Comparison of ENCODE assay signal across 37 cellular contexts in genomic region chr10:17282311-17282710, GRCh38.
"Had no signal": no experiment of that assay in that cellular context is flagged by ENCODE, and none has a peak within 500 bp of the region (broad histone marks: within the 10 kb centered on the region; RNA-seq: fewer than 3 reads in every experiment).

No MANE protein-coding gene starts in this region.

- DNase-seq: activated B cell treated with CpG ODN at 0.5 μM for 24 hours; activated CD4-positive, alpha-beta memory T cell treated with anti-CD3 and anti-CD28 coated beads for 36 hours; activated CD4-positive, alpha-beta T cell treated with anti-CD3 and anti-CD28 coated beads for 4 hours; activated CD4-positive, alpha-beta T cell treated with anti-CD3 and anti-CD28 coated beads, Interleukin-2, amount 10 ng/mL, durations not matched to agents 24 days and 14 days; activated CD4-positive, alpha-beta T cell treated with anti-CD3 and anti-CD28 coated beads, Interleukin-2, amount 50 U/mL, for 1 hour; activated CD4-positive, alpha-beta T cell treated with anti-CD3 and anti-CD28 coated beads, Interleukin-2, amount 50 U/mL, for 4 hours; activated CD4-positive, CD25-positive, alpha-beta regulatory T cell treated with anti-CD3 and anti-CD28 coated beads, Interleukin-2, amount 50 U/mL, for 72 hours; activated CD8-positive, alpha-beta memory T cell treated with anti-CD3 and anti-CD28 coated beads, Interleukin-2, amount 50 U/mL, for 4 hours; activated CD8-positive, alpha-beta T cell treated with anti-CD3 and anti-CD28 coated beads for 36 hours; activated effector memory CD4-positive, alpha-beta T cell treated with anti-CD3 and anti-CD28 coated beads, Interleukin-2, amount 50 U/mL, for 16 hours; activated gamma-delta T cell treated with Interleukin-2 at 50 U/mL for 16 hours; activated naive CD4-positive, alpha-beta T cell; activated naive CD4-positive, alpha-beta T cell treated with anti-CD3 and anti-CD28 coated beads for 36 hours; activated naive CD4-positive, alpha-beta T cell treated with anti-CD3 and anti-CD28 coated beads, Interleukin-2, amount 50 U/mL, for 16 hours; activated naive CD8-positive, alpha-beta T cell treated with anti-CD3 and anti-CD28 coated beads for 36 hours; activated T-cell treated with anti-CD3 and anti-CD28 coated beads for 4 hours; activated T-cell treated with anti-CD3 and anti-CD28 coated beads, Interleukin-2, amount 50 U/mL, for 1 hour; activated T-cell treated with anti-CD3 and anti-CD28 coated beads, Interleukin-2, amount 50 U/mL, for 4 hours; activated T-cell treated with anti-CD3 and anti-CD28 coated beads, Interleukin-2, amount 50 U/mL, for 72 hours; adrenal gland; amniotic stem cell; aorta; body of pancreas; brain microvascular endothelial cell; central memory CD4-positive, alpha-beta T cell; T-helper 1 cell; T-helper 2 cell; T-helper 9 cell had no signal

- H3K27me3 ChIP-seq: adrenal gland, body of pancreas, breast epithelium had no signal

- H3K4me1 Mint-ChIP-seq: activated B cell treated with CpG ODN at 0.5 μM for 24 hours; activated CD4-positive, alpha-beta T cell treated with anti-CD3 and anti-CD28 coated beads, Interleukin-2, amount 10 ng/mL, durations not matched to agents 24 days and 14 days; activated T-helper 17 cell treated with anti-CD3 and anti-CD28 coated beads, Interleukin-2, amount 50 U/mL, for 72 hours had no signal

- H3K4me1 ChIP-seq: adrenal gland, body of pancreas, breast epithelium had no signal

- H3K36me3 ChIP-seq: adrenal gland, brain microvascular endothelial cell, breast epithelium had no signal

- ATAC-seq: activated CD8-positive, alpha-beta T cell treated with anti-CD3 and anti-CD28 coated beads for 36 hours; activated naive CD4-positive, alpha-beta T cell treated with anti-CD3 and anti-CD28 coated beads, Interleukin-2, amount 50 U/mL, for 72 hours; activated T-cell treated with anti-CD3 and anti-CD28 coated beads, Interleukin-2, amount 50 U/mL, for 4 hours; activated T-cell treated with anti-CD3 and anti-CD28 coated beads, Interleukin-2, amount 50 U/mL, for 72 hours; activated T-helper 17 cell treated with anti-CD3 and anti-CD28 coated beads, Interleukin-2, amount 50 U/mL, for 72 hours; body of pancreas had no signal

- H3K27ac Mint-ChIP-seq: activated B cell treated with CpG ODN at 0.5 μM for 24 hours; activated CD4-positive, alpha-beta memory T cell treated with anti-CD3 and anti-CD28 coated beads for 36 hours; activated CD4-positive, alpha-beta T cell treated with anti-CD3 and anti-CD28 coated beads, Interleukin-2, amount 10 ng/mL, durations not matched to agents 24 days and 14 days; activated CD8-positive, alpha-beta T cell treated with anti-CD3 and anti-CD28 coated beads for 36 hours; activated naive CD4-positive, alpha-beta T cell treated with anti-CD3 and anti-CD28 coated beads for 36 hours; activated naive CD4-positive, alpha-beta T cell treated with anti-CD3 and anti-CD28 coated beads, Interleukin-2, amount 50 U/mL, for 72 hours; activated naive CD8-positive, alpha-beta T cell treated with anti-CD3 and anti-CD28 coated beads for 36 hours; activated T-cell treated with anti-CD3 and anti-CD28 coated beads, Interleukin-2, amount 50 U/mL, for 72 hours; activated T-helper 1 cell treated with anti-CD3 and anti-CD28 coated beads, Interleukin-12 subunit alpha, Interleukin-12 subunit beta, Interleukin-2, Interleukin-4 antibody, amounts not matched to agents 30 ng/mL and 10 ng/mL and 1 ng/mL, durations not matched to agents 14 hours and 24 hours and 36 hours; activated T-helper 17 cell treated with anti-CD3 and anti-CD28 coated beads, Interleukin-2, amount 50 U/mL, for 72 hours; T-helper 1 cell treated with Interleukin-12 subunit alpha and Interleukin-12 subunit beta and Interleukin-4 antibody, amounts not matched to agents 30 μg/mL and 1 μg/mL, for 36 hours; T-helper 2 cell treated with Interferon-gamma antibody and Interleukin-4, amounts not matched to agents 5 μg/mL and 100 μg/mL, for 36 hours had no signal

- H3K27ac ChIP-seq: adrenal gland, body of pancreas, brain microvascular endothelial cell, breast epithelium, VCaP had no signal

- H3K4me3 Mint-ChIP-seq: activated B cell treated with CpG ODN at 0.5 μM for 24 hours; activated CD4-positive, alpha-beta memory T cell treated with anti-CD3 and anti-CD28 coated beads for 36 hours; activated CD4-positive, alpha-beta T cell treated with anti-CD3 and anti-CD28 coated beads, Interleukin-2, amount 10 ng/mL, durations not matched to agents 24 days and 14 days; activated CD8-positive, alpha-beta T cell treated with anti-CD3 and anti-CD28 coated beads for 36 hours; activated naive CD4-positive, alpha-beta T cell treated with anti-CD3 and anti-CD28 coated beads for 36 hours; activated naive CD8-positive, alpha-beta T cell treated with anti-CD3 and anti-CD28 coated beads for 36 hours; activated T-cell treated with anti-CD3 and anti-CD28 coated beads, Interleukin-2, amount 50 U/mL, for 4 hours; activated T-cell treated with anti-CD3 and anti-CD28 coated beads, Interleukin-2, amount 50 U/mL, for 72 hours; activated T-helper 1 cell treated with anti-CD3 and anti-CD28 coated beads, Interleukin-12 subunit alpha, Interleukin-12 subunit beta, Interleukin-2, Interleukin-4 antibody, amounts not matched to agents 30 ng/mL and 10 ng/mL and 1 ng/mL, durations not matched to agents 14 hours and 24 hours and 36 hours; activated T-helper 17 cell treated with anti-CD3 and anti-CD28 coated beads, Interleukin-2, amount 50 U/mL, for 72 hours; T-helper 1 cell treated with Interleukin-12 subunit alpha and Interleukin-12 subunit beta and Interleukin-4 antibody, amounts not matched to agents 30 μg/mL and 1 μg/mL, for 36 hours; T-helper 2 cell treated with Interferon-gamma antibody and Interleukin-4, amounts not matched to agents 5 μg/mL and 100 μg/mL, for 36 hours had no signal

- H3K4me3 ChIP-seq: adrenal gland, body of pancreas, breast epithelium had no signal

- FAIRE-seq: astrocyte, TTC549 had no signal
